In genomic region chr5:50440651-50441478, GRCh38 we compare ENCODE assay signal across 8 cellular contexts. TPM values are rescaled to one million over a fixed set of nuclear protein-coding genes. Genes with fewer than 3 reads are reported as not detected.
DNase-seq lines count a peak whose midpoint lies in the region; ATAC-seq and TF ChIP-seq lines count a peak whose summit lies in the region.

A gene with protein sequence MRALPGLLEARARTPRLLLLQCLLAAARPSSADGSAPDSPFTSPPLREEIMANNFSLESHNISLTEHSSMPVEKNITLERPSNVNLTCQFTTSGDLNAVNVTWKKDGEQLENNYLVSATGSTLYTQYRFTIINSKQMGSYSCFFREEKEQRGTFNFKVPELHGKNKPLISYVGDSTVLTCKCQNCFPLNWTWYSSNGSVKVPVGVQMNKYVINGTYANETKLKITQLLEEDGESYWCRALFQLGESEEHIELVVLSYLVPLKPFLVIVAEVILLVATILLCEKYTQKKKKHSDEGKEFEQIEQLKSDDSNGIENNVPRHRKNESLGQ (minus strand): TSS chr5:50441288. CDS start chr5:50441151, 137 bp downstream.

- DNase-seq in AG04450 (ENCODE audit: low read depth, low spot score): no peak
- DNase-seq in NCI-H748 treated with DMSO at 0.1 percent for 48 hours (lab: John Stamatoyannopoulos, UW): peak; percentile 60
- DNase-seq in activated CD8-positive, alpha-beta memory T cell treated with anti-CD3 and anti-CD28 coated beads, Interleukin-2, amount 50 U/mL, for 4 hours: peak; percentile 74
- peak; percentile 23 for DNase-seq in esophagus squamous epithelium (lab: John Stamatoyannopoulos, UW)
- peak; percentile 84 for DNase-seq in natural killer cell treated with Interleukin-12 subunit alpha and Interleukin-12 subunit beta and Interleukin-15 and Interleukin-18, amount 100 ng/mL, for 72 hours (ENCODE audit: low spot score)

- ATAC-seq in GM18861 (IDR thresholded peaks at IDR 0.05; ENCODE audit: unreplicated experiment) (peak; percentile 47), HG03103 (IDR thresholded peaks at IDR 0.05; ENCODE audit: low read depth, unreplicated experiment) (peak; percentile 48)
- peak; percentile 92 for ATAC-seq in natural killer cell treated with Interleukin-12 subunit alpha and Interleukin-12 subunit beta and Interleukin-15 and Interleukin-18, amount 100 ng/mL, for 72 hours

- 0% methylated on average over 39 of the region's 80 CpGs; no CpG with 5 or more reads in 1 of the 2 donors for WGBS in esophagus squamous epithelium, 2 donors

- H3K27me3 ChIP-seq in AG04450 (ENCODE audit: control insufficient read depth, insufficient read depth, low read length): peaks cover 2% of the 10 kb centered on the region
- H3K27me3 ChIP-seq in esophagus squamous epithelium: peaks cover 0 to 10% (median 0%) of the 10 kb centered on the region in 4 donors

- CTCF ChIA-PET in AG04450 (lab: Charles Lee): no interaction called here

- peak within 1 kb of the TSS; percentile 86 for H3K4me3 Mint-ChIP-seq in natural killer cell treated with Interleukin-12 subunit alpha and Interleukin-12 subunit beta and Interleukin-15 and Interleukin-18, amount 100 ng/mL, for 72 hours
- H3K4me3 Mint-ChIP-seq in stimulated activated naive CD8-positive, alpha-beta T cell treated with anti-CD3 and anti-CD28 coated beads, Interleukin-15, Interleukin-2, amounts not matched to agents 100 ng/mL and 50 ng/mL, for 24 hours: peak within 1 kb of the TSS; percentile 83

- TF ChIP-seq CTCF in AG04450 (IDR thresholded peaks at IDR 0.05; ENCODE audit: low read depth, low read length) (no peak), esophagus squamous epithelium (IDR thresholded peaks at IDR 0.05) (peak in 3 of 6 experiments; percentile 17 to 35 (median 22))

- no peak within 1 kb of the TSS for H3K27ac ChIP-seq in AG04450 (ENCODE audit: low read depth, low read length)
- H3K27ac ChIP-seq in esophagus squamous epithelium: peak within 1 kb of the TSS; percentile 48 to 86 (median 76)

- peak in 1 of 4 donors; percentile 69 for TF ChIP-seq POLR2A in esophagus squamous epithelium (IDR thresholded peaks at IDR 0.05)

- H3K4me1 ChIP-seq in esophagus squamous epithelium: peaks cover 0 to 18% (median 0%) of the 10 kb centered on the region in 3 donors

- H3K9me3 ChIP-seq in AG04450 (ENCODE audit: control insufficient read depth, insufficient read depth, low read length) (peaks cover 5% of the 10 kb centered on the region; the same call in 1 of the 2 replicates), esophagus squamous epithelium (no peaks in the 10 kb centered on the region)

- H3K36me3 ChIP-seq in esophagus squamous epithelium: no peaks in the 10 kb centered on the region

- H3K4me3 ChIP-seq in AG04450 (ENCODE audit: low read depth, low read length) (peak within 1 kb of the TSS; percentile 32), esophagus squamous epithelium (peak within 1 kb of the TSS; percentile 50 to 68 (median 60))

- peak within 1 kb of the TSS; percentile 92 to 93 for H3K27ac Mint-ChIP-seq in natural killer cell treated with Interleukin-12 subunit alpha and Interleukin-12 subunit beta and Interleukin-15 and Interleukin-18, amount 100 ng/mL, for 72 hours
- H3K27ac Mint-ChIP-seq in stimulated activated naive CD8-positive, alpha-beta T cell treated with anti-CD3 and anti-CD28 coated beads, Interleukin-15, Interleukin-2, amounts not matched to agents 100 ng/mL and 50 ng/mL, for 24 hours: peak within 1 kb of the TSS; percentile 85

- peaks cover 42 to 53% of the 10 kb centered on the region in 2 donors for H3K4me1 Mint-ChIP-seq in natural killer cell treated with Interleukin-12 subunit alpha and Interleukin-12 subunit beta and Interleukin-15 and Interleukin-18, amount 100 ng/mL, for 72 hours (ENCODE audit: low read depth in 2 of 2)
- peaks cover 76% of the 10 kb centered on the region for H3K4me1 Mint-ChIP-seq in stimulated activated naive CD8-positive, alpha-beta T cell treated with anti-CD3 and anti-CD28 coated beads, Interleukin-15, Interleukin-2, amounts not matched to agents 100 ng/mL and 50 ng/mL, for 24 hours (ENCODE audit: low read depth)

- H3K9me3 Mint-ChIP-seq in natural killer cell treated with Interleukin-12 subunit alpha and Interleukin-12 subunit beta and Interleukin-15 and Interleukin-18, amount 100 ng/mL, for 72 hours: no peaks in the 10 kb centered on the region
- no peaks in the 10 kb centered on the region for H3K9me3 Mint-ChIP-seq in stimulated activated naive CD8-positive, alpha-beta T cell treated with anti-CD3 and anti-CD28 coated beads, Interleukin-15, Interleukin-2, amounts not matched to agents 100 ng/mL and 50 ng/mL, for 24 hours

- no peaks in the 10 kb centered on the region for H3K27me3 Mint-ChIP-seq in natural killer cell treated with Interleukin-12 subunit alpha and Interleukin-12 subunit beta and Interleukin-15 and Interleukin-18, amount 100 ng/mL, for 72 hours
- no peaks in the 10 kb centered on the region for H3K27me3 Mint-ChIP-seq in stimulated activated naive CD8-positive, alpha-beta T cell treated with anti-CD3 and anti-CD28 coated beads, Interleukin-15, Interleukin-2, amounts not matched to agents 100 ng/mL and 50 ng/mL, for 24 hours

- POLR2A ChIA-PET in AG04450 (lab: Yijun Ruan, JAX): no interaction called here

- no peaks in the 10 kb centered on the region for H3K36me3 Mint-ChIP-seq in natural killer cell treated with Interleukin-12 subunit alpha and Interleukin-12 subunit beta and Interleukin-15 and Interleukin-18, amount 100 ng/mL, for 72 hours
- peaks cover 9% of the 10 kb centered on the region for H3K36me3 Mint-ChIP-seq in stimulated activated naive CD8-positive, alpha-beta T cell treated with anti-CD3 and anti-CD28 coated beads, Interleukin-15, Interleukin-2, amounts not matched to agents 100 ng/mL and 50 ng/mL, for 24 hours (ENCODE audit: low read depth)

- intact Hi-C loops in esophagus squamous epithelium (cut with DNase I): no loop called here

RNA-seq across cellular contexts. Expression of the gene that starts here (rescaled TPM):
- 0.83 and 0.89 TPM in 2 replicates for polyA plus RNA-seq in AG04450 (2011; rRNA removed)
- 0.55 and 1.3 TPM in 2 replicates for polyA minus RNA-seq in AG04450 (2011; rRNA and poly(A)+ RNA removed)
- total RNA-seq in esophagus squamous epithelium: 10 to 100 TPM in 2 of 4 donors, 1 to 10 TPM in 2; 2.2 to 16.4 (median 9.4) TPM
- 100 to 1,000 TPM in 1 of 2 donors, 10 to 100 TPM in 1; 70.5 to 103 TPM for total RNA-seq in natural killer cell treated with Interleukin-12 subunit alpha and Interleukin-12 subunit beta and Interleukin-15 and Interleukin-18, amount 100 ng/mL, for 72 hours

Comparison
In these comparisons a context has a peak if more than half of its experiments do, and no peak if none do; other contexts are left out.
1. RNA of the gene that starts here (total RNA-seq): 70.5 to 103 TPM in natural killer cell treated with Interleukin-12 subunit alpha and Interleukin-12 subunit beta and Interleukin-15 and Interleukin-18, amount 100 ng/mL, for 72 hours; 2.2 to 16.4 TPM in esophagus squamous epithelium; every median in the first group is over 4 times any median in the second.
2. Peak in every context shown above with its lines, with median percentiles within 50 percentile points of each other: ATAC-seq.